In the genomic region with DNA sequence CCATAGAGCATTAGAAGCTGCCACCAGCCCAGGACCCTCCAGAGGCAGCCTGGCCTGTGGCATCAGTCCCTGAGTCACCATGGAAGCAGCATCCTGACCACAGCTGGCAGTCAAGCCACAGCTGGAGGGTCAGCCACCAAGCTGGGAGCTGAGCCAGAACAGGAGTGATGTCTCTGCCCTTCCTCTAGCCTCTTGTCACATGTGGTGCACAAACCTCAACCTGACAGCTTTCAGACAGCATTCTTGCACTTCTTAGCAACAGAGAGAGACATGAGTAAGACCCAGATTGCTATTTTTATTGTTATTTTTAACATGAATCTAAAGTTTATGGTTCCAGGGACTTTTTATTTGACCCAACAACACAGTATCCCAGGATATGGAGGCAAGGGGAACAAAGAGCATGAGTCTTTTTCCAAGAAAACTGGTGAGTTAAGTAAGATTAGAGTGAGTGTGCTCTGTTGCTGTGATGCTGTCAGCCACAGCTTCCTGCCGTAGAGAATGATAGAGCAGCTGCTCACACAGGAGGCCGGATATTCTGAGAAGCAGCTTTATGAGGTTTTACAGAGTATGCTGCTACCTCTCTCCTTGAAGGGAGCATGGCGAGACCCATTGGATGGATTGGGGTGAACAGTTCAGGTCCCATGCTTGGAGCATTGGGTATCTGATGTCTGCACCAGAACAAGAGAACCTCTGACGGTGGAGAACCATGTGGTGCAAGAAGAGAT, we compare ENCODE assay signal across 8 cellular contexts. TPM values are rescaled to one million over a fixed set of nuclear protein-coding genes. Genes with fewer than 3 reads are reported as not detected.
DNase-seq lines count a peak whose midpoint lies in the region; ATAC-seq, FAIRE-seq and TF ChIP-seq lines count a peak whose summit lies in the region.

No MANE protein-coding gene starts in this region.

- H3K27me3 ChIP-seq in spleen (replicated peaks in 1 of 7) (no peaks in the 10 kb centered on the region), tibial nerve (no peaks in the 10 kb centered on the region)

- peaks cover 99% of the 10 kb centered on the region for H3K4me1 Mint-ChIP-seq in activated naive CD8-positive, alpha-beta T cell treated with anti-CD3 and anti-CD28 coated beads, Interleukin-2, amount 50 U/mL, for 24 hours
- H3K4me1 Mint-ChIP-seq in osteocyte (ENCODE audit: unreplicated experiment): no peaks in the 10 kb centered on the region

- H3K36me3 Mint-ChIP-seq in activated naive CD8-positive, alpha-beta T cell treated with anti-CD3 and anti-CD28 coated beads, Interleukin-2, amount 50 U/mL, for 24 hours (ENCODE audit: low read depth): peaks cover 86% of the 10 kb centered on the region
- no peaks in the 10 kb centered on the region for H3K36me3 Mint-ChIP-seq in osteocyte (ENCODE audit: unreplicated experiment)

- H3K4me1 ChIP-seq in spleen (peaks cover 7 to 81% (median 41%) of the 10 kb centered on the region in 6 donors), tibial nerve (peaks cover 0 to 5% (median 2%) of the 10 kb centered on the region in 4 donors)

- H3K4me3 Mint-ChIP-seq in activated naive CD8-positive, alpha-beta T cell treated with anti-CD3 and anti-CD28 coated beads, Interleukin-2, amount 50 U/mL, for 24 hours: peak overlapping the region; percentile 47
- no peak overlapping the region for H3K4me3 Mint-ChIP-seq in osteocyte (ENCODE audit: unreplicated experiment)

- TF ChIP-seq CTCF in spleen (IDR thresholded peaks at IDR 0.05 in 8 of 11, conservative IDR thresholded peaks at IDR 0.05 in 3 of 11): no peak
- TF ChIP-seq CTCF in lower leg skin (IDR thresholded peaks at IDR 0.05): no peak
- TF ChIP-seq CTCF in osteocyte (IDR thresholded peaks at IDR 0.05): no peak
- no peak for TF ChIP-seq CTCF in tibial nerve (IDR thresholded peaks at IDR 0.05)

- TF ChIP-seq EP300 in tibial nerve (IDR thresholded peaks at IDR 0.05): no peak

- TF ChIP-seq POLR2A in spleen (IDR thresholded peaks at IDR 0.05): no peak
- TF ChIP-seq POLR2A in lower leg skin (IDR thresholded peaks at IDR 0.05): no peak
- TF ChIP-seq POLR2A in tibial nerve (IDR thresholded peaks at IDR 0.05): no peak

- 9 to 28% (median 19%) methylated on average over 4 of the region's 4 CpGs for WGBS in spleen, 5 donors
- 68 to 71% methylated on average over 4 of the region's 4 CpGs for WGBS in lower leg skin, 2 donors
- 75% methylated on average over 4 of the region's 4 CpGs for WGBS in tibial nerve, 2 donors

- intact Hi-C loops in spleen (cut with DNase I; ENCODE audit: low total_unique reads) (loop anchor here (10.0 kb wide), 1 partner anchor 52 kb away; no protein-coding TSS in a partner anchor), lower leg skin (cut with DNase I; ENCODE audit: low total_unique reads) (no loop called here)

- H3K36me3 ChIP-seq in spleen (peaks cover 0 to 18% (median 0%) of the 10 kb centered on the region in 6 donors), tibial nerve (no peaks in the 10 kb centered on the region)

- FAIRE-seq in RCC 7860 (lab: Jason Lieb, UNC): no peak

- H3K27me3 Mint-ChIP-seq in activated naive CD8-positive, alpha-beta T cell treated with anti-CD3 and anti-CD28 coated beads, Interleukin-2, amount 50 U/mL, for 24 hours: no peaks in the 10 kb centered on the region
- H3K27me3 Mint-ChIP-seq in osteocyte (ENCODE audit: unreplicated experiment): peaks cover 21% of the 10 kb centered on the region

- no peaks in the 10 kb centered on the region for H3K9me3 Mint-ChIP-seq in activated naive CD8-positive, alpha-beta T cell treated with anti-CD3 and anti-CD28 coated beads, Interleukin-2, amount 50 U/mL, for 24 hours
- no peaks in the 10 kb centered on the region for H3K9me3 Mint-ChIP-seq in osteocyte (ENCODE audit: unreplicated experiment)

- peak overlapping the region in 1 of 8 donors; percentile 39 for H3K4me3 ChIP-seq in spleen
- no peak overlapping the region for H3K4me3 ChIP-seq in lower leg skin (ENCODE audit: low read depth, poor library complexity, severe bottlenecking)
- H3K4me3 ChIP-seq in tibial nerve: no peak overlapping the region

- DNase-seq in RCC 7860 (ENCODE audit: low spot score) (peak; percentile 9), spleen (peak; percentile 80), lower leg skin (ENCODE audit: low spot score in 2 of 2) (no peak), osteocyte (ENCODE audit: extremely low spot score, unreplicated experiment) (no peak), tibial nerve (ENCODE audit: low spot score in 2 of 2) (no peak)
- peak; percentile 55 for DNase-seq in activated naive CD8-positive, alpha-beta T cell treated with anti-CD3 and anti-CD28 coated beads, Interleukin-2, amount 50 U/mL, for 24 hours

- ATAC-seq in GM18519 (IDR thresholded peaks at IDR 0.05; ENCODE audit: low FRiP score, unreplicated experiment) (peak; percentile 92), HG02642 (IDR thresholded peaks at IDR 0.05; ENCODE audit: poor library complexity, unreplicated experiment) (peak; percentile 92)
- ATAC-seq in activated naive CD8-positive, alpha-beta T cell treated with anti-CD3 and anti-CD28 coated beads, Interleukin-2, amount 50 U/mL, for 24 hours: peak; percentile 77

- H3K27ac Mint-ChIP-seq in activated naive CD8-positive, alpha-beta T cell treated with anti-CD3 and anti-CD28 coated beads, Interleukin-2, amount 50 U/mL, for 24 hours: peak overlapping the region; percentile 92
- no peak overlapping the region for H3K27ac Mint-ChIP-seq in osteocyte (ENCODE audit: unreplicated experiment)

- H3K27ac ChIP-seq in spleen (peak overlapping the region in 7 of 8 donors; percentile 27 to 78 (median 64)), tibial nerve (no peak overlapping the region)

- H3K9me3 ChIP-seq in spleen: no peaks in the 10 kb centered on the region
- no peaks in the 10 kb centered on the region for H3K9me3 ChIP-seq in tibial nerve

RNA-seq across cellular contexts. Expression of a gene that starts 13.0 kb away (rescaled TPM):
- total RNA-seq in spleen (100 to 1,000 TPM; 123 to 232 (median 198) TPM), lower leg skin (10 to 100 TPM in 1 of 4 donors, 1 to 10 TPM in 3; 3.2 to 16.2 (median 7.0) TPM), osteocyte (26.4 and 33.4 TPM in 2 replicates), tibial nerve (10 to 100 TPM; 14.4 to 27.3 (median 18.0) TPM)
- 10 to 100 TPM; 74.8 to 83.4 (median 75.1) TPM for polyA plus RNA-seq in spleen

Comparison
In these comparisons a context has a peak if more than half of its experiments do, and no peak if none do; other contexts are left out.
1. DNase-seq: peak in RCC 7860 (single experiment), activated naive CD8-positive, alpha-beta T cell treated with anti-CD3 and anti-CD28 coated beads, Interleukin-2, amount 50 U/mL, for 24 hours (single experiment) and spleen (single experiment); none in lower leg skin (0 of 2), osteocyte (single experiment) and tibial nerve (0 of 2).
2. H3K27ac ChIP-seq: peak in spleen (7 of 8); none in tibial nerve (0 of 4).
3. Peak in every context shown above with its lines, with median percentiles within 50 percentile points of each other: ATAC-seq.